In the genomic region with DNA sequence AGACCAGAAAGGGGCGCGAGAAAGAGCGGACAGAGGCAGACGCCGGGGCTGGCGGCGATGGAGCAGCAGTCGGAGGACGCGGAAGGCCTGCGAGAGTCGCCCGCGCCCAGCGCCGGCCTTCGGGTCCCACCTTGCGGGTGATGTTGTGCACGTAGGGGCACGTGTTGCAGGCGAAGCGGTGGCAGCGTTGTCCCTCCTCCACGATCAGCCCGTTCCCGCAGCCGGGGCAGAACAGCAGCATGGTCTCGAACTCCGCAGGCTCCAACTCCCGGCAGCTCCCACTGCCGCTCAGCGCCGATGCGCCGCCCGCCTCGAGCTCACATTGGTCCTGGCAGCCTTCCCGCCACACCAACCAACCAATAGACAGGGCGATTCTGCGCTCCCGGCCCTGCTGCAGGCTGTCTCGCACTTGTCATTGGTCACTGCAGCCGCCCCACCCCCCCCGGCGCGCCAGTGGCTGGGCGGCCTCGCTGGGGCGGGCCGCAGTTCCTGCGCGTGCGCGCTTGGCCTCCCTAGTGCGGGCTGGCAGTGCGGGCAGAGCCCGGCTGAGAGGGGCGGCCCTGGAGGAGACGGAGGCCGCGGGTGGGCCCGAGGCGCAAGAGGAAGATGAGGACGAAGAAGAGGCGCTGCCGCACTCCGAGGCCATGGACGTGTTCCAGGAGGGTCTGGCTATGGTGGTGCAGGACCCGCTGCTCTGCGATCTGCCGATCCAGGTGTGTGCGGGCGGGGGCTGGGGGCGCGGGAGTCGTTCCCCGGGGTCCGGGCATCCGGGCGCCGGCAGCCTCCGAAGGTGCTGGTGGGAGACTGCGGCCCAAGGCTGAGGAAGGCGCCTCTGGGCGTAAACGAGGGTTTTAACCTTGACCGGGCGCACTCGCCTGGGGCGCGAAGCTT, we compare ENCODE assay signal across 8 cellular contexts. TPM values are rescaled to one million over a fixed set of nuclear protein-coding genes. Genes with fewer than 3 reads are reported as not detected.
DNase-seq lines count a peak whose midpoint lies in the region; ATAC-seq and TF ChIP-seq lines count a peak whose summit lies in the region.

Gene POLR3K, minus strand, starts transcription at position 263 of the 891 bp plus-strand sequence. Its CDS starts 22 bp downstream, at position 241.
Gene SNRNP25, plus strand, starts transcription at position 483 of the 891 bp plus-strand sequence. Its CDS starts 189 bp downstream, at position 672.

- no peak for TF ChIP-seq EP300 in esophagus muscularis mucosa (IDR thresholded peaks at IDR 0.05)

- peak; percentile 87 for DNase-seq in DMS53 treated with DMSO at 0.1 percent for 48 hours (lab: John Stamatoyannopoulos, UW; ENCODE audit: unreplicated experiment)
- DNase-seq in KG1 (lab: John Stamatoyannopoulos, UW): peak; percentile 93
- peak; percentile 95 for DNase-seq in activated T-cell treated with anti-CD3 and anti-CD28 coated beads, Interleukin-2, amount 50 U/mL, for 24 hours
- DNase-seq in esophagus muscularis mucosa (ENCODE audit: extremely low spot score): peak; percentile 99
- peak; percentile 98 for DNase-seq in myocyte (ENCODE audit: low read depth)
- DNase-seq in stimulated activated CD8-positive, alpha-beta memory T cell treated with anti-CD3 and anti-CD28 coated beads, Interleukin-7, amount 100 ng/mL, for 4 hours (ENCODE audit: low read depth in 2 of 2): peak; percentile 96

- H3K4me1 ChIP-seq in esophagus muscularis mucosa: peaks cover 7 to 45% (median 30%) of the 10 kb centered on the region in 4 donors

- peaks cover 23 to 50% (median 44%) of the 10 kb centered on the region in 4 donors for H3K36me3 ChIP-seq in esophagus muscularis mucosa

- intact Hi-C loops in esophagus muscularis mucosa (cut with DNase I): no loop called here

- H3K27ac ChIP-seq in esophagus muscularis mucosa (replicated peaks in 1 of 4): peak within 1 kb of the TSS; percentile 76 to 90 (median 84)

- H3K27me3 Mint-ChIP-seq in activated T-cell treated with anti-CD3 and anti-CD28 coated beads, Interleukin-2, amount 50 U/mL, for 24 hours: no peaks in the 10 kb centered on the region

- H3K9me3 Mint-ChIP-seq in activated T-cell treated with anti-CD3 and anti-CD28 coated beads, Interleukin-2, amount 50 U/mL, for 24 hours: no peaks in the 10 kb centered on the region

- TF ChIP-seq POLR2A in esophagus muscularis mucosa (IDR thresholded peaks at IDR 0.05; ENCODE audit: low read depth): peak; percentile 10

- no peaks in the 10 kb centered on the region for H3K27me3 ChIP-seq in esophagus muscularis mucosa

- no peaks in the 10 kb centered on the region for H3K9me3 ChIP-seq in esophagus muscularis mucosa

- TF ChIP-seq CTCF in esophagus muscularis mucosa (IDR thresholded peaks at IDR 0.05): no peak

- peak within 1 kb of the TSS; percentile 99 for H3K4me3 Mint-ChIP-seq in activated T-cell treated with anti-CD3 and anti-CD28 coated beads, Interleukin-2, amount 50 U/mL, for 24 hours

- H3K4me1 Mint-ChIP-seq in activated T-cell treated with anti-CD3 and anti-CD28 coated beads, Interleukin-2, amount 50 U/mL, for 24 hours (ENCODE audit: low read depth): peaks cover 32% of the 10 kb centered on the region

- H3K27ac Mint-ChIP-seq in activated T-cell treated with anti-CD3 and anti-CD28 coated beads, Interleukin-2, amount 50 U/mL, for 24 hours: peak within 1 kb of the TSS; percentile 98

- peak within 1 kb of the TSS; percentile 71 to 97 (median 87) for H3K4me3 ChIP-seq in esophagus muscularis mucosa

- peak; percentile 88 for ATAC-seq in GM21723 (IDR thresholded peaks at IDR 0.05; ENCODE audit: unreplicated experiment)

- under 1% methylated on average over 30 of the region's 91 CpGs for WGBS in esophagus muscularis mucosa

- H3K36me3 Mint-ChIP-seq in activated T-cell treated with anti-CD3 and anti-CD28 coated beads, Interleukin-2, amount 50 U/mL, for 24 hours (ENCODE audit: low read depth): peaks cover 86% of the 10 kb centered on the region

TF ChIP-seq in PFSK-1, 5 proteins besides CTCF, POLR2A, EP300 and RAD21:
- TF ChIP-seq FOXP2 (optimal IDR thresholded peaks at IDR 0.05; ENCODE audit: borderline replicate concordance, extremely low read depth, extremely low read length, insufficient read depth) (no peak), POLR2AphosphoS5 (IDR thresholded peaks at IDR 0.05; ENCODE audit: low read depth, low read length) (peak; percentile 94), TAF1 (IDR thresholded peaks at IDR 0.05; ENCODE audit: borderline replicate concordance, insufficient read depth, low read length) (peak; percentile 77; the same call in 1 of the 2 replicates), SIN3A (IDR thresholded peaks at IDR 0.05; ENCODE audit: borderline replicate concordance, insufficient read depth, low read length) (0 out of 2 replicates have a peak, but pooled peaks have one; percentile 12)
- TF ChIP-seq, protein P1, sequence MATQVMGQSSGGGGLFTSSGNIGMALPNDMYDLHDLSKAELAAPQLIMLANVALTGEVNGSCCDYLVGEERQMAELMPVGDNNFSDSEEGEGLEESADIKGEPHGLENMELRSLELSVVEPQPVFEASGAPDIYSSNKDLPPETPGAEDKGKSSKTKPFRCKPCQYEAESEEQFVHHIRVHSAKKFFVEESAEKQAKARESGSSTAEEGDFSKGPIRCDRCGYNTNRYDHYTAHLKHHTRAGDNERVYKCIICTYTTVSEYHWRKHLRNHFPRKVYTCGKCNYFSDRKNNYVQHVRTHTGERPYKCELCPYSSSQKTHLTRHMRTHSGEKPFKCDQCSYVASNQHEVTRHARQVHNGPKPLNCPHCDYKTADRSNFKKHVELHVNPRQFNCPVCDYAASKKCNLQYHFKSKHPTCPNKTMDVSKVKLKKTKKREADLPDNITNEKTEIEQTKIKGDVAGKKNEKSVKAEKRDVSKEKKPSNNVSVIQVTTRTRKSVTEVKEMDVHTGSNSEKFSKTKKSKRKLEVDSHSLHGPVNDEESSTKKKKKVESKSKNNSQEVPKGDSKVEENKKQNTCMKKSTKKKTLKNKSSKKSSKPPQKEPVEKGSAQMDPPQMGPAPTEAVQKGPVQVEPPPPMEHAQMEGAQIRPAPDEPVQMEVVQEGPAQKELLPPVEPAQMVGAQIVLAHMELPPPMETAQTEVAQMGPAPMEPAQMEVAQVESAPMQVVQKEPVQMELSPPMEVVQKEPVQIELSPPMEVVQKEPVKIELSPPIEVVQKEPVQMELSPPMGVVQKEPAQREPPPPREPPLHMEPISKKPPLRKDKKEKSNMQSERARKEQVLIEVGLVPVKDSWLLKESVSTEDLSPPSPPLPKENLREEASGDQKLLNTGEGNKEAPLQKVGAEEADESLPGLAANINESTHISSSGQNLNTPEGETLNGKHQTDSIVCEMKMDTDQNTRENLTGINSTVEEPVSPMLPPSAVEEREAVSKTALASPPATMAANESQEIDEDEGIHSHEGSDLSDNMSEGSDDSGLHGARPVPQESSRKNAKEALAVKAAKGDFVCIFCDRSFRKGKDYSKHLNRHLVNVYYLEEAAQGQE (IDR thresholded peaks at IDR 0.05; ENCODE audit: insufficient read depth in 1 of 2, low read depth in 2 of 2, low read length in 2 of 2): no peak
TF ChIP-seq in PFSK-1: peak in this region for 3.

RNA-seq across cellular contexts. Expression of gene POLR3K, which starts in this region (rescaled TPM):
- 59.3 TPM for polyA plus RNA-seq in PFSK-1 (2012; ENCODE audit: insufficient read length, low read depth)
- total RNA-seq in esophagus muscularis mucosa (1 to 10 TPM; 3.3 to 3.8 (median 3.7) TPM), myocyte (3.3 and 3.8 TPM in 2 replicates)
- 15.6 TPM for polyA plus RNA-seq in myocyte (2012)

RNA-seq across cellular contexts. Expression of gene SNRNP25, which starts in this region (rescaled TPM):
- 54.2 TPM for polyA plus RNA-seq in PFSK-1 (2012; ENCODE audit: insufficient read length, low read depth)
- total RNA-seq in esophagus muscularis mucosa: 10 to 100 TPM; 22.0 to 33.6 (median 25.7) TPM
- total RNA-seq in myocyte: 16.9 and 24.1 TPM in 2 replicates
- polyA plus RNA-seq in myocyte (2012): 40.1 TPM

Comparison
In these comparisons a context has a peak if more than half of its experiments do, and no peak if none do; other contexts are left out.
1. Peak in every context shown above with its lines: DNase-seq, ATAC-seq, H3K4me3 ChIP-seq and H3K27ac ChIP-seq.